In the genomic region with DNA sequence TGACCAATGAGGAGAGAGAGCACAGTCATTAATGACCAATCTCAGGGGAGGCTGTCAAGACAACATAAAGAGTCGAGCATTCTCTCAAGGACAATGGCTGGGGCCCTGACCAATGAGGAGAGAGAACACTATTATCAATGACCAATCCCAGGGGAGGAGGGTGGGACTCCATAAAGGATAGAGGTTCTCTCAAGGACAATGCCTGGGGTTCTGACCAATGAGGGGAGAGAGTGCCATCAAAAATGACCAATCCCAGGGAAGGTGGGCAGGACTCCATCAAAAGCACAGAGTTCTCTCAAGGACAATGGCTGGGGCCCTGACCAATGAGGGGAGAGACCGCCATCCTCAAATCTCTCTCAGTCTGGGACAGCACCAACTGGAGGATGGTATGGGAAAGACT, we compare ENCODE assay signal across 1 cellular context.
TF ChIP-seq lines count a peak whose summit lies in the region.

No MANE protein-coding gene starts in this region.

TF ChIP-seq in SK-N-SH treated with all-trans-retinoic acid at 6 μM for 48 hours, 23 proteins besides CTCF, POLR2A, EP300 and RAD21 (continued from another document):
- no peak for TF ChIP-seq ESRRG (CRISPR knock-in tag; IDR thresholded peaks at IDR 0.05)
